In genomic region chr10:107653832-107654287, GRCh38 we compare ENCODE assay signal across 9 cellular contexts.
DNase-seq lines count a peak whose midpoint lies in the region; ATAC-seq and TF ChIP-seq lines count a peak whose summit lies in the region.
"Had no signal": no experiment of that assay in that cellular context is flagged by ENCODE, and none has a peak within 500 bp of the region (broad histone marks: within the 10 kb centered on the region; RNA-seq: fewer than 3 reads in every experiment).

No MANE protein-coding gene starts in this region.

- TF ChIP-seq POLR2A in upper lobe of left lung (IDR thresholded peaks at IDR 0.05): no peak

- no peaks in the 10 kb centered on the region for H3K4me1 ChIP-seq in upper lobe of left lung

- no peak for TF ChIP-seq CTCF in upper lobe of left lung (IDR thresholded peaks at IDR 0.05)

- H3K4me3 ChIP-seq in upper lobe of left lung: peak overlapping the region in 3 of 4 donors; percentile 14 to 41 (median 31)
- H3K4me3 ChIP-seq: cardiac muscle cell had no signal

- H3K27ac ChIP-seq in upper lobe of left lung: peak overlapping the region in 2 of 4 donors; percentile 39 to 58
- H3K27ac ChIP-seq: cardiac muscle cell had no signal

- TF ChIP-seq EP300 in upper lobe of left lung (IDR thresholded peaks at IDR 0.05): no peak

- ATAC-seq in GM18867 (IDR thresholded peaks at IDR 0.05; ENCODE audit: unreplicated experiment): peak; percentile 92
- peak; percentile 79 for ATAC-seq in HG03439 (IDR thresholded peaks at IDR 0.05; ENCODE audit: unreplicated experiment)
- ATAC-seq in upper lobe of left lung (ENCODE audit: low FRiP score in 2 of 2): peak; percentile 20 to 85

- DNase-seq in A172 (ENCODE audit: low spot score) (peak; percentile 60), SW480 (ENCODE audit: low spot score) (peak; percentile 1), kidney tubule cell (ENCODE audit: low spot score) (peak; percentile 61), upper lobe of left lung (peak in 1 of 2 donors; percentile 45), inferior parietal cortex (ENCODE audit: extremely low spot score) (no peak)
- DNase-seq in activated CD8-positive, alpha-beta memory T cell treated with anti-CD3 and anti-CD28 coated beads, Interleukin-2, amount 50 U/mL, for 48 hours: no peak

- WGBS in upper lobe of left lung, 2 donors: 6 to 12% methylated on average over 5 of the region's 5 CpGs

- H3K36me3 ChIP-seq in upper lobe of left lung: no peaks in the 10 kb centered on the region
- H3K36me3 ChIP-seq: cardiac muscle cell had no signal

- H3K27me3 ChIP-seq in upper lobe of left lung: no peaks in the 10 kb centered on the region
- H3K27me3 ChIP-seq: cardiac muscle cell had no signal

- no peaks in the 10 kb centered on the region for H3K9me3 ChIP-seq in upper lobe of left lung

Comparison
In these comparisons a context has a peak if more than half of its experiments do, and no peak if none do; other contexts are left out.
1. DNase-seq: peak in A172 (single experiment), SW480 (single experiment) and kidney tubule cell (single experiment); none in activated CD8-positive, alpha-beta memory T cell treated with anti-CD3 and anti-CD28 coated beads, Interleukin-2, amount 50 U/mL, for 48 hours (single experiment) and inferior parietal cortex (single experiment).
2. Peak in every context shown above with its lines, with median percentiles within 50 percentile points of each other: ATAC-seq.